In genomic region chr13:28659611-28659970, GRCh38 we compare ENCODE assay signal across 8 cellular contexts. TPM values are rescaled to one million over a fixed set of nuclear protein-coding genes. Genes with fewer than 3 reads are reported as not detected.
A peak's percentile ranks its signal among the peaks of the same experiment; 100 is the strongest.
DNase-seq lines count a peak whose midpoint lies in the region; ATAC-seq and TF ChIP-seq lines count a peak whose summit lies in the region.

No MANE protein-coding gene starts in this region.

- H2BK5ac ChIP-seq in trophoblast cell (ENCODE audit: low read depth, low read length, poor library complexity): peak overlapping the region; percentile 51

- H3K79me2 ChIP-seq in trophoblast cell (ENCODE audit: control insufficient read depth, insufficient read depth, low read length, poor library complexity): peaks cover 14% of the 10 kb centered on the region

- peak overlapping the region; percentile 93 for H3K4me3 ChIP-seq in left ventricle myocardium inferior
- H3K4me3 ChIP-seq in esophagus squamous epithelium: peak overlapping the region; percentile 76 to 99 (median 86)
- H3K4me3 ChIP-seq in trophoblast cell (ENCODE audit: low read depth, low read length): peak overlapping the region; percentile 90

- peak overlapping the region; percentile 73 for H3K14ac ChIP-seq in trophoblast cell (ENCODE audit: low read length)

- peak overlapping the region; percentile 68 for H3K18ac ChIP-seq in trophoblast cell (ENCODE audit: low read length)

- peak overlapping the region; percentile 55 for H2AFZ ChIP-seq in trophoblast cell (ENCODE audit: insufficient read depth, low read length, poor library complexity)

- H3K27me3 ChIP-seq in left ventricle myocardium inferior (ENCODE audit: low read depth) (no peaks in the 10 kb centered on the region), esophagus squamous epithelium (no peaks in the 10 kb centered on the region), trophoblast cell (ENCODE audit: insufficient read depth, low read length) (no peaks in the 10 kb centered on the region)

- DNase-seq in left ventricle myocardium inferior (no peak), Right ventricle myocardium inferior (ENCODE audit: missing footprints) (no peak), esophagus squamous epithelium (lab: John Stamatoyannopoulos, UW) (no peak), trophoblast cell (peak in 1 of 2 donors; percentile 64), NCI-H345 (lab: John Stamatoyannopoulos, UW) (no peak), COLO668 (lab: John Stamatoyannopoulos, UW; ENCODE audit: unreplicated experiment) (no peak)

- peak overlapping the region; percentile 91 for H4K8ac ChIP-seq in trophoblast cell (ENCODE audit: low read depth, low read length)

- H3K9ac ChIP-seq in trophoblast cell (ENCODE audit: low read length): peak overlapping the region; percentile 79

- intact Hi-C loops in left ventricle myocardium inferior (cut with micrococcal nuclease): no loop called here
- intact Hi-C loops in Right ventricle myocardium inferior (cut with DNase I): loop anchor here (2.0 to 10.0 kb wide), 4 partner anchors 58 to 337 kb away; partner anchors contain the start of genes FLT1 and SLC46A3
- intact Hi-C loops in esophagus squamous epithelium (cut with DNase I): no loop called here

- WGBS in esophagus squamous epithelium, 2 donors: 8 to 9% methylated on average over 3 to 4 of the region's 4 CpGs
- no CpG with 5 or more reads among the region's 4 CpGs for WGBS in trophoblast cell (ENCODE audit: extremely low coverage, insufficient coverage, insufficient read length)

- H3K36me3 ChIP-seq in left ventricle myocardium inferior: peaks cover 30% of the 10 kb centered on the region
- peaks cover 6 to 31% (median 18%) of the 10 kb centered on the region in 3 donors for H3K36me3 ChIP-seq in esophagus squamous epithelium
- H3K36me3 ChIP-seq in trophoblast cell (ENCODE audit: control insufficient read depth in 1 of 2, insufficient read depth in 2 of 2, low read length in 2 of 2): peaks cover 3 to 10% of the 10 kb centered on the region in 2 experiments

- TF ChIP-seq CTCF in left ventricle myocardium inferior (IDR thresholded peaks at IDR 0.05; ENCODE audit: borderline replicate concordance): no peak
- no peak for TF ChIP-seq CTCF in esophagus squamous epithelium (IDR thresholded peaks at IDR 0.05)

- peaks cover 35% of the 10 kb centered on the region for H3K4me1 Mint-ChIP-seq in T-helper 1 cell treated with Interleukin-12 subunit alpha and Interleukin-12 subunit beta and Interleukin-4 antibody, amounts not matched to agents 30 μg/mL and 1 μg/mL, for 36 hours (ENCODE audit: low read depth)

- peaks cover 67% of the 10 kb centered on the region for H3K4me1 ChIP-seq in left ventricle myocardium inferior
- peaks cover 19 to 56% (median 23%) of the 10 kb centered on the region in 3 donors for H3K4me1 ChIP-seq in esophagus squamous epithelium
- H3K4me1 ChIP-seq in trophoblast cell (ENCODE audit: control insufficient read depth in 1 of 2, insufficient read depth in 2 of 2, low read length in 2 of 2): peaks cover 0 to 4% of the 10 kb centered on the region in 2 experiments

- H3K4ac ChIP-seq in trophoblast cell (ENCODE audit: low read depth, low read length): peak overlapping the region; percentile 91

- H3K9me3 Mint-ChIP-seq in T-helper 1 cell treated with Interleukin-12 subunit alpha and Interleukin-12 subunit beta and Interleukin-4 antibody, amounts not matched to agents 30 μg/mL and 1 μg/mL, for 36 hours: no peaks in the 10 kb centered on the region

- no peak overlapping the region for H3K23ac ChIP-seq in trophoblast cell (ENCODE audit: low read length)

- peaks cover 23% of the 10 kb centered on the region for H3K36me3 Mint-ChIP-seq in T-helper 1 cell treated with Interleukin-12 subunit alpha and Interleukin-12 subunit beta and Interleukin-4 antibody, amounts not matched to agents 30 μg/mL and 1 μg/mL, for 36 hours (ENCODE audit: low read depth)

- H4K12ac ChIP-seq in trophoblast cell (ENCODE audit: low read depth, low read length): no peak overlapping the region

- H4K91ac ChIP-seq in trophoblast cell (ENCODE audit: low read depth, low read length): peak overlapping the region; percentile 68

- H3K27ac ChIP-seq in left ventricle myocardium inferior (replicated peaks): peak overlapping the region; percentile 96
- peak overlapping the region; percentile 91 to 98 (median 94) for H3K27ac ChIP-seq in esophagus squamous epithelium
- H3K27ac ChIP-seq in trophoblast cell (ENCODE audit: low read depth, low read length): no peak overlapping the region

- peak overlapping the region; percentile 34 for H2BK120ac ChIP-seq in trophoblast cell (ENCODE audit: insufficient read depth, low read length, poor library complexity)

- no peak overlapping the region for H2BK12ac ChIP-seq in trophoblast cell (ENCODE audit: low read length)

- peaks cover 10% of the 10 kb centered on the region for H3K79me1 ChIP-seq in trophoblast cell (ENCODE audit: low read length)

- peak overlapping the region; percentile 97 for H3K27ac Mint-ChIP-seq in T-helper 1 cell treated with Interleukin-12 subunit alpha and Interleukin-12 subunit beta and Interleukin-4 antibody, amounts not matched to agents 30 μg/mL and 1 μg/mL, for 36 hours

- peak overlapping the region; percentile 55 for H2AK5ac ChIP-seq in trophoblast cell (ENCODE audit: low read length)

- no peak for ATAC-seq in Right ventricle myocardium inferior
- peak; percentile 19 for ATAC-seq in HG03064 (IDR thresholded peaks at IDR 0.05; ENCODE audit: low read depth, unreplicated experiment)

- no peaks in the 10 kb centered on the region for H3K9me3 ChIP-seq in left ventricle myocardium inferior (replicated peaks)
- no peaks in the 10 kb centered on the region for H3K9me3 ChIP-seq in esophagus squamous epithelium
- no peaks in the 10 kb centered on the region for H3K9me3 ChIP-seq in trophoblast cell (ENCODE audit: insufficient read depth, low read depth, low read length)

- H3K27me3 Mint-ChIP-seq in T-helper 1 cell treated with Interleukin-12 subunit alpha and Interleukin-12 subunit beta and Interleukin-4 antibody, amounts not matched to agents 30 μg/mL and 1 μg/mL, for 36 hours (ENCODE audit: low read depth): no peaks in the 10 kb centered on the region

- H3K4me2 ChIP-seq in trophoblast cell (ENCODE audit: low read length): peak overlapping the region; percentile 94

- TF ChIP-seq POLR2A in esophagus squamous epithelium (IDR thresholded peaks at IDR 0.05): no peak

- H3K4me3 Mint-ChIP-seq in T-helper 1 cell treated with Interleukin-12 subunit alpha and Interleukin-12 subunit beta and Interleukin-4 antibody, amounts not matched to agents 30 μg/mL and 1 μg/mL, for 36 hours: peak overlapping the region; percentile 95

RNA-seq across cellular contexts. Expression of gene POMP, which starts 0.7 kb away (rescaled TPM):
- total RNA-seq in left ventricle myocardium inferior (101 TPM), Right ventricle myocardium inferior (113 TPM), esophagus squamous epithelium (10 to 100 TPM; 42.8 to 79.4 (median 65.3) TPM)
- polyA plus RNA-seq in trophoblast cell (2013): 138 and 141 TPM in 2 replicates

RNA-seq across cellular contexts. Expression of gene SLC46A3, which starts 59.2 kb away (rescaled TPM):
- total RNA-seq in left ventricle myocardium inferior (16.7 TPM), Right ventricle myocardium inferior (17.4 TPM), esophagus squamous epithelium (1 to 10 TPM in 3 of 4 donors, under 1 TPM in 1; 0.99 to 8.0 (median 3.1) TPM)
- polyA plus RNA-seq in trophoblast cell (2013): 1.4 and 1.5 TPM in 2 replicates
